ENCODE assay signal across 32 cellular contexts in the genomic region with DNA sequence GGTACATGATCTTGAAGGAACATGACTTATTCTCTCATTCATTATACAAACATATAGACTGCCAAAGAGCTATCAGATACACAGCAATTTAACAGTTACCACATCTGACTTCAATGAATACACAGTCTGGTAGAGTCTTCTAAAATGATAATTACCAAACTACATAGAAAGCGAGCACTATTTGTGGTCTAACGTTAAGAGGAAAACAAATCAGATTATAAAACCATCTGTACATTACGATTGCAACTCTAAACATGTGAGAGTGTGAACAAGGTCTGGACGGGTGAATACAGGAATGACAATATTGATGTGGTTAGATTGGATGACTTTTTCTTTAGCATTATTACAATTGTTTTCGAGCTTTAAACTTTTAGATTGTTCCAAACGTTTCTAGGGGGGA. TPM values are rescaled to one million over a fixed set of nuclear protein-coding genes. Genes with fewer than 3 reads are reported as not detected.
"Had no signal": no experiment of that assay in that cellular context is flagged by ENCODE, and none has a peak within 500 bp of the region (broad histone marks: within the 10 kb centered on the region; RNA-seq: fewer than 3 reads in every experiment).

No MANE protein-coding gene starts in this region.

- H3K9ac ChIP-seq: parathyroid adenoma had no signal

- H3K4me3 ChIP-seq: adrenal gland, body of pancreas, colonic mucosa, dorsolateral prefrontal cortex, gastroesophageal sphincter, hepatocyte, psoas muscle, smooth muscle cell, thoracic aorta had no signal

- H3K4me3 Mint-ChIP-seq: activated CD4-positive, alpha-beta memory T cell treated with anti-CD3 and anti-CD28 coated beads for 36 hours; mesothelial cell of epicardium; naive B cell; neural crest cell; T-helper 1 cell treated with Interleukin-12 subunit alpha and Interleukin-12 subunit beta and Interleukin-4 antibody, amounts not matched to agents 30 μg/mL and 1 μg/mL, for 36 hours had no signal

- H3K36me3 Mint-ChIP-seq: activated CD4-positive, alpha-beta memory T cell treated with anti-CD3 and anti-CD28 coated beads for 36 hours; mesothelial cell of epicardium; naive B cell had no signal

- H2AFZ ChIP-seq: hepatocyte, parathyroid adenoma had no signal

- H3K27me3 ChIP-seq: adrenal gland, body of pancreas, colonic mucosa, gastroesophageal sphincter had no signal

- ATAC-seq: activated naive CD4-positive, alpha-beta T cell treated with anti-CD3 and anti-CD28 coated beads, Interleukin-2, amount 50 U/mL, for 72 hours; body of pancreas; gastroesophageal sphincter; psoas muscle had no signal

- DNase-seq: activated CD4-positive, alpha-beta memory T cell treated with anti-CD3 and anti-CD28 coated beads for 36 hours; activated CD4-positive, alpha-beta T cell treated with anti-CD3 and anti-CD28 coated beads for 4 hours; activated naive CD4-positive, alpha-beta T cell; activated T-cell treated with anti-CD3 and anti-CD28 coated beads, Interleukin-2, amount 50 U/mL, for 48 hours; adrenal gland; aorta; body of pancreas; cerebellar nuclear complex; colonic mucosa; dorsolateral prefrontal cortex; effector memory CD4-positive, alpha-beta T cell; erythroblast; occipital lobe; psoas muscle; stimulated activated CD4-positive, alpha-beta T cell treated with anti-CD3 and anti-CD28 coated beads, Interleukin-1b, Interleukin-23, amount 100 ng/mL, for 48 hours; stimulated activated CD4-positive, alpha-beta T cell treated with anti-CD3 and anti-CD28 coated beads, Interleukin-4, amount 100 ng/mL, for 4 hours; stimulated activated naive CD4-positive, alpha-beta T cell treated with Interleukin-2 at 50 U/mL for 16 hours; T-helper 9 cell; trophoblast cell had no signal

- H3K36me3 ChIP-seq: adrenal gland, colonic mucosa, gastroesophageal sphincter, thoracic aorta had no signal

- H3K27ac Mint-ChIP-seq: activated CD4-positive, alpha-beta memory T cell treated with anti-CD3 and anti-CD28 coated beads for 36 hours; activated naive CD4-positive, alpha-beta T cell treated with anti-CD3 and anti-CD28 coated beads, Interleukin-2, amount 50 U/mL, for 72 hours; mesothelial cell of epicardium; T-helper 1 cell treated with Interleukin-12 subunit alpha and Interleukin-12 subunit beta and Interleukin-4 antibody, amounts not matched to agents 30 μg/mL and 1 μg/mL, for 36 hours had no signal

- H3K4me1 ChIP-seq: body of pancreas, colonic mucosa, parathyroid adenoma had no signal

- H3K27ac ChIP-seq: adrenal gland, body of pancreas, colonic mucosa, dorsolateral prefrontal cortex, gastroesophageal sphincter, hepatocyte, parathyroid adenoma, psoas muscle, thoracic aorta, VCaP had no signal

- H3K4me1 Mint-ChIP-seq: mesothelial cell of epicardium, neural crest cell had no signal

- H3K27me3 Mint-ChIP-seq: naive B cell had no signal

- H3K4me2 ChIP-seq: hepatocyte, smooth muscle cell had no signal

- H3K9me3 Mint-ChIP-seq: activated CD4-positive, alpha-beta memory T cell treated with anti-CD3 and anti-CD28 coated beads for 36 hours; mesothelial cell of epicardium; naive B cell; neural crest cell had no signal

- H3K9me3 ChIP-seq: adrenal gland, body of pancreas, colonic mucosa, gastroesophageal sphincter, psoas muscle, thoracic aorta had no signal

- H3K79me2 ChIP-seq: hepatocyte, parathyroid adenoma had no signal

RNA-seq across cellular contexts. Expression of a gene that starts 16.3 kb away (rescaled TPM):
- total RNA-seq: fibroblast of villous mesenchyme, smooth muscle cell had no signal
- polyA plus RNA-seq: fibroblast of lung, hepatocyte, smooth muscle cell had no signal
